ENCODE assay signal across 1 cellular context in the genomic region with DNA sequence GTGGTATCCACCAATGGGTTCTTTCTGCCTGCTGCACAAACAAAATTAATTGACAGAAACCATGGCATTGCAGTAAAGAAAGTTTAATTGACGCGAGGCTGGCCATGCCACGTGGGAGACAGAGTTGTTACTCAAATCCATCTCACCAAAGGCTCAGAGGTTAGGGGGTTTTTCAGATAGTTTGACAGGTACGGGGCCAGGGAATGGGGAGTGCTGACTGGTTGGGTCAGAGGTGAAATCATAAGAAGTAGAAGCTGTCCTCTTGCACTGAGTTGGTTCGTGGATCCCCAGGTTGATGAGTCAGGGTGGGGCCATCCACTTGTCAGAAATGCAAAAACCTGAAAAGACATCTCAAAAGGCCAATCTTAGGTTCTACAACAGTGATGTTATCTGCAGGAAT.
A peak's percentile ranks its signal among the peaks of the same experiment; 100 is the strongest.
TF ChIP-seq lines count a peak whose summit lies in the region.

No MANE protein-coding gene starts in this region.

TF ChIP-seq in K562, 482 proteins besides CTCF, POLR2A, EP300 and RAD21 (continued from another document and continues in another):
- TF ChIP-seq CHD4 (IDR thresholded peaks at IDR 0.05; ENCODE audit: insufficient read depth, insufficient replicate concordance, low read depth, low read length, poor library complexity, severe bottlenecking) (no peak), CHD2 (IDR thresholded peaks at IDR 0.05; ENCODE audit: low read depth, low read length) (no peak), NCOR1 (IDR thresholded peaks at IDR 0.05) (no peak), CEBPB (tag; IDR thresholded peaks at IDR 0.05) (no peak), CBX3 (IDR thresholded peaks at IDR 0.05; ENCODE audit: borderline replicate concordance in 1 of 2, low read length in 2 of 2) (peak in 1 of 2 experiments; percentile 29; a peak in 1 of 3 replicates), TCF3 (CRISPR knock-in tag; IDR thresholded peaks at IDR 0.05) (no peak), RFX7 (CRISPR knock-in tag; IDR thresholded peaks at IDR 0.05) (0 out of 2 replicates have a peak, but pooled peaks have one; percentile 39), TAF15 (IDR thresholded peaks at IDR 0.05; ENCODE audit: low read depth, low read length) (no peak), ZNF444 (CRISPR knock-in tag; IDR thresholded peaks at IDR 0.05) (no peak), NONO (IDR thresholded peaks at IDR 0.05; ENCODE audit: low read depth in 2 of 2, low read length in 1 of 2) (no peak), STAG1 (CRISPR knock-in tag; IDR thresholded peaks at IDR 0.05; ENCODE audit: borderline replicate concordance) (no peak), ZNF77 (CRISPR knock-in tag; IDR thresholded peaks at IDR 0.05) (no peak), ZNF3 (CRISPR knock-in tag; IDR thresholded peaks at IDR 0.05) (no peak), EGR1 (conservative IDR thresholded peaks at IDR 0.05) (no peak), MCM3 (IDR thresholded peaks at IDR 0.05) (no peak), ZSCAN32 (CRISPR knock-in tag; IDR thresholded peaks at IDR 0.05) (no peak), KHSRP (IDR thresholded peaks at IDR 0.05) (no peak), MCM2 (IDR thresholded peaks at IDR 0.05; ENCODE audit: low read depth) (no peak), FOXA1 (IDR thresholded peaks at IDR 0.05; ENCODE audit: borderline replicate concordance) (no peak), EHMT2 (IDR thresholded peaks at IDR 0.05) (peak; percentile 17; the same call in 1 of the 2 replicates), GTF2F1 (IDR thresholded peaks at IDR 0.05; ENCODE audit: low read depth, low read length) (no peak), KLF16 (IDR thresholded peaks at IDR 0.05) (no peak), ZNF507 (tag; conservative IDR thresholded peaks at IDR 0.05) (no peak), ZKSCAN3 (CRISPR knock-in tag; IDR thresholded peaks at IDR 0.05) (no peak), NR2C2 (CRISPR knock-in tag; IDR thresholded peaks at IDR 0.05) (no peak), NR2C2 (tag; IDR thresholded peaks at IDR 0.05) (peak; percentile 22; the same call in 1 of the 2 replicates), MEIS2 (IDR thresholded peaks at IDR 0.05; ENCODE audit: partially characterized antibody) (peak; percentile 16), NCOA1 (IDR thresholded peaks at IDR 0.05; ENCODE audit: low read depth) (no peak), BCL6 (CRISPR knock-in tag; IDR thresholded peaks at IDR 0.05) (no peak)
- TF ChIP-seq, protein P1, sequence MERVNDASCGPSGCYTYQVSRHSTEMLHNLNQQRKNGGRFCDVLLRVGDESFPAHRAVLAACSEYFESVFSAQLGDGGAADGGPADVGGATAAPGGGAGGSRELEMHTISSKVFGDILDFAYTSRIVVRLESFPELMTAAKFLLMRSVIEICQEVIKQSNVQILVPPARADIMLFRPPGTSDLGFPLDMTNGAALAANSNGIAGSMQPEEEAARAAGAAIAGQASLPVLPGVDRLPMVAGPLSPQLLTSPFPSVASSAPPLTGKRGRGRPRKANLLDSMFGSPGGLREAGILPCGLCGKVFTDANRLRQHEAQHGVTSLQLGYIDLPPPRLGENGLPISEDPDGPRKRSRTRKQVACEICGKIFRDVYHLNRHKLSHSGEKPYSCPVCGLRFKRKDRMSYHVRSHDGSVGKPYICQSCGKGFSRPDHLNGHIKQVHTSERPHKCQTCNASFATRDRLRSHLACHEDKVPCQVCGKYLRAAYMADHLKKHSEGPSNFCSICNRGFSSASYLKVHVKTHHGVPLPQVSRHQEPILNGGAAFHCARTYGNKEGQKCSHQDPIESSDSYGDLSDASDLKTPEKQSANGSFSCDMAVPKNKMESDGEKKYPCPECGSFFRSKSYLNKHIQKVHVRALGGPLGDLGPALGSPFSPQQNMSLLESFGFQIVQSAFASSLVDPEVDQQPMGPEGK (CRISPR knock-in tag; IDR thresholded peaks at IDR 0.05; ENCODE audit: borderline replicate concordance) = no peak
- TF ChIP-seq, protein P2, sequence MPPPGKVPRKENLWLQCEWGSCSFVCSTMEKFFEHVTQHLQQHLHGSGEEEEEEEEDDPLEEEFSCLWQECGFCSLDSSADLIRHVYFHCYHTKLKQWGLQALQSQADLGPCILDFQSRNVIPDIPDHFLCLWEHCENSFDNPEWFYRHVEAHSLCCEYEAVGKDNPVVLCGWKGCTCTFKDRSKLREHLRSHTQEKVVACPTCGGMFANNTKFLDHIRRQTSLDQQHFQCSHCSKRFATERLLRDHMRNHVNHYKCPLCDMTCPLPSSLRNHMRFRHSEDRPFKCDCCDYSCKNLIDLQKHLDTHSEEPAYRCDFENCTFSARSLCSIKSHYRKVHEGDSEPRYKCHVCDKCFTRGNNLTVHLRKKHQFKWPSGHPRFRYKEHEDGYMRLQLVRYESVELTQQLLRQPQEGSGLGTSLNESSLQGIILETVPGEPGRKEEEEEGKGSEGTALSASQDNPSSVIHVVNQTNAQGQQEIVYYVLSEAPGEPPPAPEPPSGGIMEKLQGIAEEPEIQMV (tag; conservative IDR thresholded peaks at IDR 0.05; ENCODE audit: low read depth) = no peak; the same call in 1 of the 2 replicates
- TF ChIP-seq, protein P3, sequence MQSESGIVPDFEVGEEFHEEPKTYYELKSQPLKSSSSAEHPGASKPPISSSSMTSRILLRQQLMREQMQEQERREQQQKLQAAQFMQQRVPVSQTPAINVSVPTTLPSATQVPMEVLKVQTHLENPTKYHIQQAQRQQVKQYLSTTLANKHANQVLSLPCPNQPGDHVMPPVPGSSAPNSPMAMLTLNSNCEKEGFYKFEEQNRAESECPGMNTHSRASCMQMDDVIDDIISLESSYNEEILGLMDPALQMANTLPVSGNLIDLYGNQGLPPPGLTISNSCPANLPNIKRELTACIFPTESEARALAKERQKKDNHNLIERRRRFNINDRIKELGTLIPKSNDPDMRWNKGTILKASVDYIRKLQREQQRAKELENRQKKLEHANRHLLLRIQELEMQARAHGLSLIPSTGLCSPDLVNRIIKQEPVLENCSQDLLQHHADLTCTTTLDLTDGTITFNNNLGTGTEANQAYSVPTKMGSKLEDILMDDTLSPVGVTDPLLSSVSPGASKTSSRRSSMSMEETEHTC (IDR thresholded peaks at IDR 0.05) = no peak
- TF ChIP-seq, protein P4, sequence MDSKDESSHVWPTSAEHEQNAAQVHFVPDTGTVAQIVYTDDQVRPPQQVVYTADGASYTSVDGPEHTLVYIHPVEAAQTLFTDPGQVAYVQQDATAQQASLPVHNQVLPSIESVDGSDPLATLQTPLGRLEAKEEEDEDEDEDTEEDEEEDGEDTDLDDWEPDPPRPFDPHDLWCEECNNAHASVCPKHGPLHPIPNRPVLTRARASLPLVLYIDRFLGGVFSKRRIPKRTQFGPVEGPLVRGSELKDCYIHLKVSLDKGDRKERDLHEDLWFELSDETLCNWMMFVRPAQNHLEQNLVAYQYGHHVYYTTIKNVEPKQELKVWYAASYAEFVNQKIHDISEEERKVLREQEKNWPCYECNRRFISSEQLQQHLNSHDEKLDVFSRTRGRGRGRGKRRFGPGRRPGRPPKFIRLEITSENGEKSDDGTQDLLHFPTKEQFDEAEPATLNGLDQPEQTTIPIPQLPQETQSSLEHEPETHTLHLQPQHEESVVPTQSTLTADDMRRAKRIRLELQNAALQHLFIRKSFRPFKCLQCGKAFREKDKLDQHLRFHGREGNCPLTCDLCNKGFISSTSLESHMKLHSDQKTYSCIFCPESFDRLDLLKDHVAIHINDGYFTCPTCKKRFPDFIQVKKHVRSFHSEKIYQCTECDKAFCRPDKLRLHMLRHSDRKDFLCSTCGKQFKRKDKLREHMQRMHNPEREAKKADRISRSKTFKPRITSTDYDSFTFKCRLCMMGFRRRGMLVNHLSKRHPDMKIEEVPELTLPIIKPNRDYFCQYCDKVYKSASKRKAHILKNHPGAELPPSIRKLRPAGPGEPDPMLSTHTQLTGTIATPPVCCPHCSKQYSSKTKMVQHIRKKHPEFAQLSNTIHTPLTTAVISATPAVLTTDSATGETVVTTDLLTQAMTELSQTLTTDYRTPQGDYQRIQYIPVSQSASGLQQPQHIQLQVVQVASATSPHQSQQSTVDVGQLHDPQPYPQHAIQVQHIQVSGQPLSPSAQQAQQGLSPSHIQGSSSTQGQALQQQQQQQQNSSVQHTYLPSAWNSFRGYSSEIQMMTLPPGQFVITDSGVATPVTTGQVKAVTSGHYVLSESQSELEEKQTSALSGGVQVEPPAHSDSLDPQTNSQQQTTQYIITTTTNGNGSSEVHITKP (IDR thresholded peaks at IDR 0.05; ENCODE audit: partially characterized antibody) = no peak
- TF ChIP-seq, protein P5, sequence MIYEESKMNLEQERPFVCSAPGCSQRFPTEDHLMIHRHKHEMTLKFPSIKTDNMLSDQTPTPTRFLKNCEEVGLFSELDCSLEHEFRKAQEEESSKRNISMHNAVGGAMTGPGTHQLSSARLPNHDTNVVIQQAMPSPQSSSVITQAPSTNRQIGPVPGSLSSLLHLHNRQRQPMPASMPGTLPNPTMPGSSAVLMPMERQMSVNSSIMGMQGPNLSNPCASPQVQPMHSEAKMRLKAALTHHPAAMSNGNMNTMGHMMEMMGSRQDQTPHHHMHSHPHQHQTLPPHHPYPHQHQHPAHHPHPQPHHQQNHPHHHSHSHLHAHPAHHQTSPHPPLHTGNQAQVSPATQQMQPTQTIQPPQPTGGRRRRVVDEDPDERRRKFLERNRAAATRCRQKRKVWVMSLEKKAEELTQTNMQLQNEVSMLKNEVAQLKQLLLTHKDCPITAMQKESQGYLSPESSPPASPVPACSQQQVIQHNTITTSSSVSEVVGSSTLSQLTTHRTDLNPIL (CRISPR knock-in tag; IDR thresholded peaks at IDR 0.05) = no peak
- TF ChIP-seq, protein P6, sequence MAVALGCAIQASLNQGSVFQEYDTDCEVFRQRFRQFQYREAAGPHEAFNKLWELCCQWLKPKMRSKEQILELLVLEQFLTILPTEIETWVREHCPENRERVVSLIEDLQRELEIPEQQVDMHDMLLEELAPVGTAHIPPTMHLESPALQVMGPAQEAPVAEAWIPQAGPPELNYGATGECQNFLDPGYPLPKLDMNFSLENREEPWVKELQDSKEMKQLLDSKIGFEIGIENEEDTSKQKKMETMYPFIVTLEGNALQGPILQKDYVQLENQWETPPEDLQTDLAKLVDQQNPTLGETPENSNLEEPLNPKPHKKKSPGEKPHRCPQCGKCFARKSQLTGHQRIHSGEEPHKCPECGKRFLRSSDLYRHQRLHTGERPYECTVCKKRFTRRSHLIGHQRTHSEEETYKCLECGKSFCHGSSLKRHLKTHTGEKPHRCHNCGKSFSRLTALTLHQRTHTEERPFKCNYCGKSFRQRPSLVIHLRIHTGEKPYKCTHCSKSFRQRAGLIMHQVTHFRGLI (CRISPR knock-in tag; IDR thresholded peaks at IDR 0.05) = no peak
- TF ChIP-seq, protein P7, sequence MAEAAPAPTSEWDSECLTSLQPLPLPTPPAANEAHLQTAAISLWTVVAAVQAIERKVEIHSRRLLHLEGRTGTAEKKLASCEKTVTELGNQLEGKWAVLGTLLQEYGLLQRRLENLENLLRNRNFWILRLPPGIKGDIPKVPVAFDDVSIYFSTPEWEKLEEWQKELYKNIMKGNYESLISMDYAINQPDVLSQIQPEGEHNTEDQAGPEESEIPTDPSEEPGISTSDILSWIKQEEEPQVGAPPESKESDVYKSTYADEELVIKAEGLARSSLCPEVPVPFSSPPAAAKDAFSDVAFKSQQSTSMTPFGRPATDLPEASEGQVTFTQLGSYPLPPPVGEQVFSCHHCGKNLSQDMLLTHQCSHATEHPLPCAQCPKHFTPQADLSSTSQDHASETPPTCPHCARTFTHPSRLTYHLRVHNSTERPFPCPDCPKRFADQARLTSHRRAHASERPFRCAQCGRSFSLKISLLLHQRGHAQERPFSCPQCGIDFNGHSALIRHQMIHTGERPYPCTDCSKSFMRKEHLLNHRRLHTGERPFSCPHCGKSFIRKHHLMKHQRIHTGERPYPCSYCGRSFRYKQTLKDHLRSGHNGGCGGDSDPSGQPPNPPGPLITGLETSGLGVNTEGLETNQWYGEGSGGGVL (CRISPR knock-in tag; IDR thresholded peaks at IDR 0.05) = no peak
